In the genomic region with DNA sequence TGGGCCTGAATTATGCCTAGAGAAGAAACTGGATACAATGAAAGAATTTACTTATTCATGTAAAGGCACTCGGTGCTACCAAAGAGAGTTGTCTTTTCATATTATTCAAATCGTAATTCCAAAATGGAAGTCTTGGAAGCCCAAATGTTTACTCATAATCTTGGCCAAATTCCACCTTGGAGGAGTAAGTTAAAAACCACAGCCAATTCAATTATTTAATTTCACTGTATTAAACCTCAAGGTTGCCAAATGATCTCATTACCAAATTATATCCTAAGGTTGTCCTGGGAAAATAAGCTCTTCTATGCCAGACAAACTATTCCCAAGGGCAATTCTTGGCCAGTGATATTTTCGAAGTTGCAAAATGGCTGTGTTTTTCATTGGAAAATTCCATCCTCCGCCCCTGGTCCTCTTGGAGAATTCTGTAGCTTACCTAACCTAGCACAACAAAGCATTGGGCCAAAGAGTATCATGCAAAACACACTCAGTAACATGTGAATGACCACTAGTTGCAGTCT, we compare ENCODE assay signal across 20 cellular contexts. TPM values are rescaled to one million over a fixed set of nuclear protein-coding genes. Genes with fewer than 3 reads are reported as not detected.
DNase-seq lines count a peak whose midpoint lies in the region; ATAC-seq and TF ChIP-seq lines count a peak whose summit lies in the region.
"Had no signal": no experiment of that assay in that cellular context is flagged by ENCODE, and none has a peak within 500 bp of the region (broad histone marks: within the 10 kb centered on the region; RNA-seq: fewer than 3 reads in every experiment).

No MANE protein-coding gene starts in this region.

- intact Hi-C loops in left ventricle myocardium superior (cut with micrococcal nuclease) (loop anchor here (10.0 kb wide), 3 partner anchors 89 to 419 kb away; no protein-coding TSS in a partner anchor), vagina (cut with DNase I) (loop anchor here (10.0 kb wide), 1 partner anchor 309 kb away; no protein-coding TSS in a partner anchor)

- peak overlapping the region; percentile 48 for H3K27ac ChIP-seq in vagina
- H3K27ac ChIP-seq: colonic mucosa, Peyer's patch, prostate gland, testis had no signal

- H3K4me1 ChIP-seq in vagina = peaks cover 13% of the 10 kb centered on the region
- H3K4me1 ChIP-seq: colonic mucosa, Peyer's patch, prostate gland, testis had no signal

- no peak for TF ChIP-seq POLR2A in vagina (IDR thresholded peaks at IDR 0.05)

- no peak for TF ChIP-seq CTCF in cardiac fibroblast (IDR thresholded peaks at IDR 0.05; ENCODE audit: low read depth, low read length)
- TF ChIP-seq CTCF in vagina (IDR thresholded peaks at IDR 0.05) = no peak

- peak; percentile 85 for ATAC-seq in left ventricle myocardium superior
- ATAC-seq: left colon had no signal

- H3K9me3 ChIP-seq in vagina = no peaks in the 10 kb centered on the region
- H3K9me3 ChIP-seq: colonic mucosa, Peyer's patch, prostate gland, testis had no signal

- H3K36me3 ChIP-seq in vagina = no peaks in the 10 kb centered on the region
- H3K36me3 ChIP-seq: colonic mucosa, Peyer's patch, prostate gland had no signal

- no peaks in the 10 kb centered on the region for H3K27me3 ChIP-seq in vagina
- H3K27me3 ChIP-seq: colonic mucosa, Peyer's patch, testis had no signal

- H3K4me3 ChIP-seq in cardiac fibroblast (replicated peaks in 1 of 2; ENCODE audit: low read depth in 2 of 2, low read length in 2 of 2) (no peak overlapping the region), vagina (no peak overlapping the region)
- H3K4me3 ChIP-seq: colonic mucosa, Peyer's patch, prostate gland, testis had no signal

- peak; percentile 22 for DNase-seq in NCI-H226
- DNase-seq in cardiac fibroblast (ENCODE audit: low read depth in 2 of 2) = peak; percentile 25 to 64
- no peak for DNase-seq in left ventricle myocardium superior
- DNase-seq in vagina (ENCODE audit: extremely low spot score in 2 of 2) = no peak
- no peak for DNase-seq in RKO (ENCODE audit: low spot score)
- no peak for DNase-seq in activated T-cell treated with anti-CD3 and anti-CD28 coated beads, Interleukin-2, amount 50 U/mL, for 1 hour
- no peak for DNase-seq in nucleus accumbens (lab: John Stamatoyannopoulos, UW)
- DNase-seq: activated T-cell treated with anti-CD3 and anti-CD28 coated beads, Interleukin-2, amount 50 U/mL, for 48 hours; colonic mucosa; COR-L47; DND-41; IMR-90; left colon; midbrain; MM.1S; nephron progenitor cell; Peyer's patch; stimulated activated CD8-positive, alpha-beta memory T cell treated with anti-CD3 and anti-CD28 coated beads, Interleukin-4, amount 100 ng/mL, for 48 hours; testis had no signal

RNA-seq across cellular contexts. Expression of a gene that starts 11.1 kb away (rescaled TPM):
- total RNA-seq in left ventricle myocardium superior (20.6 TPM), vagina (30.7 TPM)

RNA-seq across cellular contexts. Expression of a gene that starts 43.4 kb away (rescaled TPM):
- total RNA-seq in left ventricle myocardium superior = not detected
- 141 TPM for total RNA-seq in vagina
- total RNA-seq: IMR-90 had no signal

Comparison
In these comparisons a context has a peak if more than half of its experiments do, and no peak if none do; other contexts are left out.
1. DNase-seq: peak in NCI-H226 (single experiment) and cardiac fibroblast (2 of 2); none in left ventricle myocardium superior (single experiment), vagina (0 of 2), RKO (single experiment), activated T-cell treated with anti-CD3 and anti-CD28 coated beads, Interleukin-2, amount 50 U/mL, for 1 hour (single experiment) and nucleus accumbens (0 of 56).
2. RNA of a gene that starts 43.4 kb away (total RNA-seq): 141 TPM in vagina (single experiment); not detected in left ventricle myocardium superior (single experiment); every median in the first group is over 100 times any median in the second.